In genomic region chr17:623121-623520, GRCh38 we compare ENCODE assay signal across 29 cellular contexts.
"Had no signal": no experiment of that assay in that cellular context is flagged by ENCODE, and none has a peak within 500 bp of the region (broad histone marks: within the 10 kb centered on the region; RNA-seq: fewer than 3 reads in every experiment).

No MANE protein-coding gene starts in this region.

- H3K27me3 Mint-ChIP-seq: activated CD4-positive, alpha-beta memory T cell treated with anti-CD3 and anti-CD28 coated beads for 36 hours; activated CD4-positive, alpha-beta T cell treated with anti-CD3 and anti-CD28 coated beads for 36 hours; activated CD4-positive, alpha-beta T cell treated with anti-CD3 and anti-CD28 coated beads, Interleukin-2, amount 10 ng/mL, durations not matched to agents 24 days and 14 days; activated CD8-positive, alpha-beta memory T cell treated with anti-CD3 and anti-CD28 coated beads, Interleukin-2, amount 10 ng/mL, durations not matched to agents 7 days and 5 days; activated naive CD8-positive, alpha-beta T cell treated with anti-CD3 and anti-CD28 coated beads, Interleukin-2, amount 10 ng/mL, durations not matched to agents 7 days and 5 days; brain had no signal

- H3K27ac ChIP-seq: ascending aorta, breast epithelium, cardiac muscle cell, colonic mucosa, epithelial cell of prostate, esophagus squamous epithelium had no signal

- H3K9me3 ChIP-seq: ascending aorta, breast epithelium, colonic mucosa, esophagus squamous epithelium, gastroesophageal sphincter had no signal

- H3K36me3 ChIP-seq: breast epithelium, colonic mucosa had no signal

- H3K4me3 ChIP-seq: ascending aorta, breast epithelium, cardiac muscle cell, colonic mucosa, esophagus squamous epithelium, gastroesophageal sphincter had no signal

- ATAC-seq: activated CD8-positive, alpha-beta memory T cell treated with anti-CD3 and anti-CD28 coated beads, Interleukin-2, amount 10 ng/mL, durations not matched to agents 7 days and 5 days; activated CD8-positive, alpha-beta T cell treated with anti-CD3 and anti-CD28 coated beads, Interleukin-2, amount 10 ng/mL, durations not matched to agents 7 days and 5 days; gastroesophageal sphincter had no signal

- H3K4me3 Mint-ChIP-seq: activated CD4-positive, alpha-beta memory T cell treated with anti-CD3 and anti-CD28 coated beads for 36 hours; activated CD4-positive, alpha-beta T cell treated with anti-CD3 and anti-CD28 coated beads for 36 hours; activated CD4-positive, alpha-beta T cell treated with anti-CD3 and anti-CD28 coated beads, Interleukin-2, amount 10 ng/mL, durations not matched to agents 24 days and 14 days; activated CD8-positive, alpha-beta memory T cell treated with anti-CD3 and anti-CD28 coated beads, Interleukin-2, amount 10 ng/mL, durations not matched to agents 7 days and 5 days; activated CD8-positive, alpha-beta T cell treated with anti-CD3 and anti-CD28 coated beads, Interleukin-2, amount 10 ng/mL, durations not matched to agents 7 days and 5 days; activated naive CD4-positive, alpha-beta T cell treated with anti-CD3 and anti-CD28 coated beads for 36 hours; activated naive CD8-positive, alpha-beta T cell treated with anti-CD3 and anti-CD28 coated beads, Interleukin-2, amount 10 ng/mL, durations not matched to agents 7 days and 5 days; activated T-helper 1 cell treated with anti-CD3 and anti-CD28 coated beads, Interleukin-12 subunit alpha, Interleukin-12 subunit beta, Interleukin-2, Interleukin-4 antibody, amounts not matched to agents 30 ng/mL and 10 ng/mL and 1 ng/mL, durations not matched to agents 14 hours and 24 hours and 36 hours; brain had no signal

- FAIRE-seq: endometrium had no signal

- H3K27ac Mint-ChIP-seq: activated CD4-positive, alpha-beta memory T cell treated with anti-CD3 and anti-CD28 coated beads for 36 hours; activated CD4-positive, alpha-beta T cell treated with anti-CD3 and anti-CD28 coated beads for 36 hours; activated CD4-positive, alpha-beta T cell treated with anti-CD3 and anti-CD28 coated beads, Interleukin-2, amount 10 ng/mL, durations not matched to agents 24 days and 14 days; activated CD8-positive, alpha-beta memory T cell treated with anti-CD3 and anti-CD28 coated beads, Interleukin-2, amount 10 ng/mL, durations not matched to agents 7 days and 5 days; activated CD8-positive, alpha-beta T cell treated with anti-CD3 and anti-CD28 coated beads, Interleukin-2, amount 10 ng/mL, durations not matched to agents 7 days and 5 days; activated naive CD4-positive, alpha-beta T cell treated with anti-CD3 and anti-CD28 coated beads for 36 hours; activated naive CD8-positive, alpha-beta T cell treated with anti-CD3 and anti-CD28 coated beads, Interleukin-2, amount 10 ng/mL, durations not matched to agents 7 days and 5 days; activated T-helper 1 cell treated with anti-CD3 and anti-CD28 coated beads, Interleukin-12 subunit alpha, Interleukin-12 subunit beta, Interleukin-2, Interleukin-4 antibody, amounts not matched to agents 30 ng/mL and 10 ng/mL and 1 ng/mL, durations not matched to agents 14 hours and 24 hours and 36 hours; activated T-helper 2 cell treated with anti-CD3 and anti-CD28 coated beads, Interferon-gamma antibody, Interleukin-2, Interleukin-4, amounts not matched to agents 10 μg/mL and 5 μg/mL and 100 μg/mL, durations not matched to agents 14 hours and 24 hours and 36 hours had no signal

- H3K27me3 ChIP-seq: ascending aorta, breast epithelium, cardiac muscle cell, colonic mucosa, esophagus squamous epithelium, gastroesophageal sphincter had no signal

- H3K4me1 ChIP-seq: ascending aorta, breast epithelium, colonic mucosa had no signal

- H3K9me3 Mint-ChIP-seq: activated CD4-positive, alpha-beta memory T cell treated with anti-CD3 and anti-CD28 coated beads for 36 hours; activated naive CD4-positive, alpha-beta T cell treated with anti-CD3 and anti-CD28 coated beads for 36 hours; activated T-helper 1 cell treated with anti-CD3 and anti-CD28 coated beads, Interleukin-12 subunit alpha, Interleukin-12 subunit beta, Interleukin-2, Interleukin-4 antibody, amounts not matched to agents 30 ng/mL and 10 ng/mL and 1 ng/mL, durations not matched to agents 14 hours and 24 hours and 36 hours had no signal

- DNase-seq: activated CD4-positive, alpha-beta memory T cell treated with anti-CD3 and anti-CD28 coated beads for 36 hours; activated CD4-positive, alpha-beta T cell treated with anti-CD3 and anti-CD28 coated beads for 36 hours; activated CD4-positive, alpha-beta T cell treated with anti-CD3 and anti-CD28 coated beads, Interleukin-2, amount 10 ng/mL, durations not matched to agents 24 days and 14 days; activated CD4-positive, CD25-positive, alpha-beta regulatory T cell; activated CD4-positive, CD25-positive, alpha-beta regulatory T cell treated with anti-CD3 and anti-CD28 coated beads, Interleukin-2, amount 50 U/mL, for 72 hours; activated CD8-positive, alpha-beta memory T cell treated with anti-CD3 and anti-CD28 coated beads, Interleukin-2, amount 10 ng/mL, durations not matched to agents 7 days and 5 days; activated CD8-positive, alpha-beta memory T cell treated with anti-CD3 and anti-CD28 coated beads, Interleukin-2, amount 50 U/mL, for 4 hours; activated CD8-positive, alpha-beta T cell treated with anti-CD3 and anti-CD28 coated beads, Interleukin-2, amount 10 ng/mL, durations not matched to agents 7 days and 5 days; activated effector memory CD4-positive, alpha-beta T cell treated with anti-CD3 and anti-CD28 coated beads, Interleukin-2, amount 50 U/mL, for 16 hours; activated naive CD4-positive, alpha-beta T cell treated with anti-CD3 and anti-CD28 coated beads for 36 hours; activated naive CD8-positive, alpha-beta T cell treated with anti-CD3 and anti-CD28 coated beads, Interleukin-2, amount 10 ng/mL, durations not matched to agents 7 days and 5 days; activated T-cell treated with anti-CD3 and anti-CD28 coated beads, Interleukin-2, amount 50 U/mL, for 1 hour; activated T-cell treated with anti-CD3 and anti-CD28 coated beads, Interleukin-2, amount 50 U/mL, for 48 hours; central memory CD4-positive, alpha-beta T cell; cerebellar nuclear complex; colonic mucosa; effector CD8-positive, alpha-beta T cell; esophagus squamous epithelium; foreskin melanocyte; T-helper 2 cell had no signal
